ENCODE assay signal across 8 cellular contexts in the genomic region with DNA sequence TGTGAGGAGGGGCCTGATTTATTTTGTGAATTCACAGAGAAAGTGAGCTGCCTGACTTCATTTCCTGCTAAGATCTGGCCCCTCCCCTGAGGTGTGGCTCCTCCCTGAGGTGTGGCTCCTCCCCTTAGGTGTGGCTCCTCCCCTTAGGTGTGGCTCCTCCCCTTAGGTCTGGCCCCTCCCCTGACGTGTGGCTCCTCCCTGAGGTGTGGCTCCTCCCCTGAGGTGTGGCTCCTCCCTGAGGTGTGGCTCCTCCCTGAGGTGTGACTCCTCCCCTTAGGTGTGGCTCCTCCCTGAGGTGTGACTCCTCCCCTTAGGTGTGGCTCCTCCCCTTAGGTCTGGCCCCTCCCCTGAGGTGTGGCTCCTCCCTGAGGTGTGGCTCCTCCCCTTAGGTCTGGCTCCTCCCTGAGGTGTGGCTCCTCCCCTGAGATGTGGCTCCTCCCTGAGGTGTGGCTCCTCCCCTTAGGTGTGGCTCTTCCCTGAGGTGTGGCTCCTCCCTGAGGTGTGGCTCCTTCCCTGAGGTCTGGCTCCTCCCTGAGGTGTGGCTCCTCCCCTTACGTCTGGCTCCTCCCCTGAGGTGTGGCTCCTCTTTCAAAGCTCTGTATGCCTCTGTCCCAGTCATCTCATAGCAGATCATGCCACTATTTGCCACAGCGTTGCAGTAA. TPM values are rescaled to one million over a fixed set of nuclear protein-coding genes. Genes with fewer than 3 reads are reported as not detected.
DNase-seq lines count a peak whose midpoint lies in the region; ATAC-seq and TF ChIP-seq lines count a peak whose summit lies in the region.

No MANE protein-coding gene starts in this region.

- CTCF ChIA-PET in T-cell (lab: Charles Lee): interaction anchor here in 1 of 2 donors (0.6 kb wide), 2 partner anchors 27 to 89 kb away, joined by 3 to 5 read pairs; partner anchors contain the start of gene CFAP410

- no peak overlapping the region for H3K4me3 Mint-ChIP-seq in T-cell
- H3K4me3 Mint-ChIP-seq in activated naive CD8-positive, alpha-beta T cell treated with anti-CD3 and anti-CD28 coated beads, Interleukin-2, amount 10 ng/mL, durations not matched to agents 7 days and 5 days: no peak overlapping the region

- no peaks in the 10 kb centered on the region for H3K4me1 Mint-ChIP-seq in T-cell
- H3K4me1 Mint-ChIP-seq in activated naive CD8-positive, alpha-beta T cell treated with anti-CD3 and anti-CD28 coated beads, Interleukin-2, amount 10 ng/mL, durations not matched to agents 7 days and 5 days: no peaks in the 10 kb centered on the region

- intact Hi-C loops in Right ventricle myocardium inferior (cut with DNase I): no loop called here
- intact Hi-C loops in left ventricle myocardium superior (cut with micrococcal nuclease): no loop called here
- intact Hi-C loops in posterior vena cava (cut with DNase I): no loop called here

- H3K9me3 Mint-ChIP-seq in T-cell: peaks cover 11 to 21% (median 20%) of the 10 kb centered on the region in 3 donors
- peaks cover 8% of the 10 kb centered on the region for H3K9me3 Mint-ChIP-seq in activated naive CD8-positive, alpha-beta T cell treated with anti-CD3 and anti-CD28 coated beads, Interleukin-2, amount 10 ng/mL, durations not matched to agents 7 days and 5 days

- no peaks in the 10 kb centered on the region for H3K27me3 Mint-ChIP-seq in T-cell
- no peaks in the 10 kb centered on the region for H3K27me3 Mint-ChIP-seq in activated naive CD8-positive, alpha-beta T cell treated with anti-CD3 and anti-CD28 coated beads, Interleukin-2, amount 10 ng/mL, durations not matched to agents 7 days and 5 days

- TF ChIP-seq CTCF in GM13976 (IDR thresholded peaks at IDR 0.05; ENCODE audit: borderline replicate concordance, control extremely low read depth, extremely low read depth, insufficient read depth, missing control alignments) (no peak), omental fat pad (IDR thresholded peaks at IDR 0.05) (no peak)

- POLR2A ChIA-PET in T-cell (lab: Charles Lee): interaction anchor here (0.7 kb wide), 2 partner anchors 365 to 945 kb away, joined by 3 to 14 read pairs; no protein-coding TSS in a partner anchor
- POLR2A ChIA-PET in activated naive CD8-positive, alpha-beta T cell treated with anti-CD3 and anti-CD28 coated beads, Interleukin-2, amount 10 ng/mL, durations not matched to agents 7 days and 5 days (lab: Charles Lee): no interaction called here

- DNase-seq in Right ventricle myocardium inferior (ENCODE audit: missing footprints) (peak; percentile 50), left ventricle myocardium superior (no peak), T-cell (peak in 32 of 34 experiments; percentile 18 to 72 (median 62)), posterior vena cava (ENCODE audit: low spot score) (peak; percentile 35), GM13976 (ENCODE audit: low spot score) (no peak), omental fat pad (ENCODE audit: low spot score) (no peak), hippocampal formation (lab: John Stamatoyannopoulos, UW) (no peak)
- DNase-seq in activated naive CD8-positive, alpha-beta T cell treated with anti-CD3 and anti-CD28 coated beads, Interleukin-2, amount 10 ng/mL, durations not matched to agents 7 days and 5 days: peak; percentile 62

- peaks cover 3% of the 10 kb centered on the region for H3K36me3 Mint-ChIP-seq in T-cell
- H3K36me3 Mint-ChIP-seq in activated naive CD8-positive, alpha-beta T cell treated with anti-CD3 and anti-CD28 coated beads, Interleukin-2, amount 10 ng/mL, durations not matched to agents 7 days and 5 days: peaks cover 21% of the 10 kb centered on the region

- in situ Hi-C loops in GM13976 (cut with MboI; ENCODE audit: low sequenced_read_pairs, unreplicated experiment): no loop called here

- ATAC-seq in Right ventricle myocardium inferior (no peak), left ventricle myocardium superior (no peak), T-cell (replicated peaks in 1 of 4) (peak in 2 of 4 experiments; percentile 53 to 83), omental fat pad (ENCODE audit: low FRiP score) (no peak)
- no peak for ATAC-seq in activated naive CD8-positive, alpha-beta T cell treated with anti-CD3 and anti-CD28 coated beads, Interleukin-2, amount 10 ng/mL, durations not matched to agents 7 days and 5 days (ENCODE audit: low read depth)

- H3K27ac Mint-ChIP-seq in T-cell: no peak overlapping the region
- no peak overlapping the region for H3K27ac Mint-ChIP-seq in activated naive CD8-positive, alpha-beta T cell treated with anti-CD3 and anti-CD28 coated beads, Interleukin-2, amount 10 ng/mL, durations not matched to agents 7 days and 5 days

RNA-seq across cellular contexts. Expression of gene LRRC3, which starts 26.9 kb away (rescaled TPM):
- total RNA-seq in Right ventricle myocardium inferior (3.3 TPM), left ventricle myocardium superior (2.1 TPM), T-cell (1 to 10 TPM in 2 of 5 donors, under 1 TPM in 3; 0.76 to 2.2 (median 0.98) TPM), posterior vena cava (1 to 10 TPM; 1.5 to 1.8 TPM), omental fat pad (1 to 10 TPM; 1.4 to 4.4 (median 3.6) TPM)
- 1 to 10 TPM; 3.0 to 3.5 TPM for total RNA-seq in activated naive CD8-positive, alpha-beta T cell treated with anti-CD3 and anti-CD28 coated beads, Interleukin-2, amount 10 ng/mL, durations not matched to agents 7 days and 5 days

Comparison
In these comparisons a context has a peak if more than half of its experiments do, and no peak if none do; other contexts are left out.
1. DNase-seq: peak in Right ventricle myocardium inferior (single experiment), T-cell (32 of 34), activated naive CD8-positive, alpha-beta T cell treated with anti-CD3 and anti-CD28 coated beads, Interleukin-2, amount 10 ng/mL, durations not matched to agents 7 days and 5 days (single experiment) and posterior vena cava (single experiment); none in left ventricle myocardium superior (single experiment), GM13976 (single experiment), omental fat pad (single experiment) and hippocampal formation (0 of 2).